Comparison of ENCODE assay signal across 14 cellular contexts in the genomic region with DNA sequence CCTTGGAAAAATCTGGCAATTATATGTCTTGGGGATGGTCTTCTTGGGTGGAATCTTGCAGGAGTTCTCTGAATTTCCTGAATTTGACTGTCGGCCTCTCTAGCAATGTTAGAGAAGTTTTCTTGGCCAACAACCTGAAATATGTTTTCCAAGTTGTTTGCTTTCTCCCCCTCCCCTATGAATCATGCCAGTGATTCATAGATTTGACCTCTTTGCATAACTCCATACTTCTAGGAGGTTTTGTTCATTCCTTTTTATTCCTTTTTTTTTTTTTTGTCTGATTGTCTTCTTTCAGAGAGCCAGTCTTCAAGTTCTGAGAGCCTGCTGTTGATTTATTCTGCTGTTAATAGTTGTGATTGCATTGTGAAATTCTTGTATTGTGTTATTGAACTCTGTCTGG.
A peak's percentile ranks its signal among the peaks of the same experiment; 100 is the strongest.
DNase-seq lines count a peak whose midpoint lies in the region; ATAC-seq and TF ChIP-seq lines count a peak whose summit lies in the region.
"Had no signal": no experiment of that assay in that cellular context is flagged by ENCODE, and none has a peak within 500 bp of the region (broad histone marks: within the 10 kb centered on the region; RNA-seq: fewer than 3 reads in every experiment).

No MANE protein-coding gene starts in this region.

- H3K9me3 Mint-ChIP-seq in effector memory CD8-positive, alpha-beta T cell = no peaks in the 10 kb centered on the region

- peak overlapping the region; percentile 33 for H3K9ac ChIP-seq in adipocyte (ENCODE audit: low read length)
- H3K9ac ChIP-seq: BLaER1 had no signal

- H3K4me1 ChIP-seq in ACC112 (ENCODE audit: control insufficient read depth, insufficient read depth, low read length, unreplicated experiment) = peaks cover 29% of the 10 kb centered on the region
- H3K4me1 ChIP-seq in adipocyte (ENCODE audit: control insufficient read depth, insufficient read depth, low read length) = peaks cover 32% of the 10 kb centered on the region

- H3K36me3 ChIP-seq in ACC112 (ENCODE audit: insufficient read depth, low read length) (no peaks in the 10 kb centered on the region), adipocyte (ENCODE audit: control insufficient read depth, insufficient read depth, low read length, severe bottlenecking) (no peaks in the 10 kb centered on the region)
- H3K36me3 ChIP-seq: BLaER1 had no signal

- H3K27ac ChIP-seq in ACC112 (ENCODE audit: low read depth, low read length) = peak overlapping the region; percentile 37
- H3K27ac ChIP-seq: BLaER1 had no signal

- ATAC-seq in HG03439 (IDR thresholded peaks at IDR 0.05; ENCODE audit: unreplicated experiment) = no peak
- ATAC-seq in effector memory CD8-positive, alpha-beta T cell (replicated peaks) = no peak
- no peak for ATAC-seq in HG02763 (IDR thresholded peaks at IDR 0.05; ENCODE audit: unreplicated experiment)

- H3K4me3 ChIP-seq in ACC112 (ENCODE audit: low read depth, low read length) (no peak overlapping the region), adipocyte (ENCODE audit: low read length) (no peak overlapping the region), foreskin fibroblast (ENCODE audit: low read depth in 1 of 2, low read length in 2 of 2) (no peak overlapping the region)
- H3K4me3 ChIP-seq: BLaER1 had no signal

- H2AFZ ChIP-seq in ACC112 (ENCODE audit: low read length, unreplicated experiment) = no peak overlapping the region

- peaks cover 6% of the 10 kb centered on the region for H3K9me3 ChIP-seq in adipocyte (ENCODE audit: control insufficient read depth, low read length)

- DNase-seq in HS-27A (ENCODE audit: low read depth) (peak; percentile 45), adipocyte (ENCODE audit: low read depth) (peak; percentile 88), foreskin fibroblast (peak; percentile 72 to 89)
- no peak for DNase-seq in effector memory CD8-positive, alpha-beta T cell
- DNase-seq in activated CD8-positive, alpha-beta memory T cell treated with anti-CD3 and anti-CD28 coated beads for 24 hours = no peak
- DNase-seq: activated CD4-positive, CD25-positive, alpha-beta regulatory T cell; activated effector memory CD4-positive, alpha-beta T cell treated with Interleukin-2 at 50 U/mL for 16 hours; H7; NCI-H1092 treated with DMSO at 0.1 percent for 48 hours had no signal

- no peak for TF ChIP-seq CTCF in foreskin fibroblast (IDR thresholded peaks at IDR 0.05; ENCODE audit: low read depth, low read length)

- H3K27me3 Mint-ChIP-seq in effector memory CD8-positive, alpha-beta T cell = peaks cover 7 to 15% of the 10 kb centered on the region in 2 donors

- peaks cover 4% of the 10 kb centered on the region for H3K36me3 Mint-ChIP-seq in effector memory CD8-positive, alpha-beta T cell (ENCODE audit: insufficient read depth)
- H3K36me3 Mint-ChIP-seq: mesothelial cell of epicardium had no signal

- H3K27me3 ChIP-seq in ACC112 (ENCODE audit: insufficient read depth, low read length) (no peaks in the 10 kb centered on the region), adipocyte (replicated peaks; ENCODE audit: control insufficient read depth, insufficient read depth, low read length) (no peaks in the 10 kb centered on the region)
- H3K27me3 ChIP-seq: BLaER1 had no signal

- H3K27ac Mint-ChIP-seq in effector memory CD8-positive, alpha-beta T cell = no peak overlapping the region
- H3K27ac Mint-ChIP-seq: mesothelial cell of epicardium had no signal

- no peak overlapping the region for H3K4me3 Mint-ChIP-seq in effector memory CD8-positive, alpha-beta T cell
- H3K4me3 Mint-ChIP-seq: mesothelial cell of epicardium had no signal

- no peaks in the 10 kb centered on the region for H3K4me1 Mint-ChIP-seq in effector memory CD8-positive, alpha-beta T cell (ENCODE audit: low read depth in 2 of 2)
- H3K4me1 Mint-ChIP-seq: mesothelial cell of epicardium had no signal

- H3K79me2 ChIP-seq in ACC112 (ENCODE audit: control insufficient read depth, insufficient read depth, low read length, unreplicated experiment) = no peaks in the 10 kb centered on the region

Comparison
In these comparisons a context has a peak if more than half of its experiments do, and no peak if none do; other contexts are left out.
1. DNase-seq: peak in HS-27A (single experiment), adipocyte (single experiment) and foreskin fibroblast (2 of 2); none in effector memory CD8-positive, alpha-beta T cell (0 of 3) and activated CD8-positive, alpha-beta memory T cell treated with anti-CD3 and anti-CD28 coated beads for 24 hours (single experiment).